In genomic region chr20:44393608-44394519, GRCh38 we compare ENCODE assay signal across 1 cellular context.
TF ChIP-seq lines count a peak whose summit lies in the region.

No MANE protein-coding gene starts in this region.

TF ChIP-seq in HepG2, 621 proteins besides CTCF, POLR2A, EP300 and RAD21 (continued from another document and continues in another):
- TF ChIP-seq ZNF317 (CRISPR knock-in tag; IDR thresholded peaks at IDR 0.05) (peak; percentile 68; the same call in 1 of the 2 replicates), ZBTB7B (CRISPR knock-in tag; IDR thresholded peaks at IDR 0.05) (no peak), ZNF510 (CRISPR knock-in tag; IDR thresholded peaks at IDR 0.05; ENCODE audit: low read depth) (no peak), TIGD3 (CRISPR knock-in tag; IDR thresholded peaks at IDR 0.05; ENCODE audit: borderline replicate concordance) (0 out of 2 replicates have a peak, but pooled peaks have one; percentile 16), MLXIP (CRISPR knock-in tag; IDR thresholded peaks at IDR 0.05; ENCODE audit: borderline replicate concordance) (no peak), TCF7 (IDR thresholded peaks at IDR 0.05; ENCODE audit: low read depth) (no peak), RARG (CRISPR knock-in tag; IDR thresholded peaks at IDR 0.05; ENCODE audit: low read depth) (no peak), ZBTB2 (CRISPR knock-in tag; IDR thresholded peaks at IDR 0.05; ENCODE audit: low read depth) (no peak; the same call in 1 of the 2 replicates), TSC22D2 (CRISPR knock-in tag; IDR thresholded peaks at IDR 0.05; ENCODE audit: borderline replicate concordance) (no peak), EZH2 (conservative IDR thresholded peaks at IDR 0.05; ENCODE audit: low read depth, low read length) (no peak), ZFAT (CRISPR knock-in tag; conservative IDR thresholded peaks at IDR 0.05) (no peak), NFYC (CRISPR knock-in tag; IDR thresholded peaks at IDR 0.05) (no peak), ZNF282 (IDR thresholded peaks at IDR 0.05; ENCODE audit: partially characterized antibody) (no peak), MEIS2 (CRISPR knock-in tag; IDR thresholded peaks at IDR 0.05) (peak; percentile 52; the same call in 1 of the 2 replicates), PHF21A (CRISPR knock-in tag; IDR thresholded peaks at IDR 0.05) (no peak), ZNF674 (CRISPR knock-in tag; IDR thresholded peaks at IDR 0.05; ENCODE audit: low read depth) (peak; percentile 77; the same call in 1 of the 2 replicates), DR1 (CRISPR knock-in tag; IDR thresholded peaks at IDR 0.05) (no peak; the same call in 1 of the 2 replicates), MAZ (IDR thresholded peaks at IDR 0.05; ENCODE audit: borderline replicate concordance, low read depth, low read length) (no peak), MAZ (CRISPR knock-in tag; IDR thresholded peaks at IDR 0.05; ENCODE audit: low read depth) (no peak), ZGPAT (CRISPR knock-in tag; IDR thresholded peaks at IDR 0.05) (no peak), HDAC1 (CRISPR knock-in tag; IDR thresholded peaks at IDR 0.05) (no peak), ZNF577 (CRISPR knock-in tag; IDR thresholded peaks at IDR 0.05; ENCODE audit: borderline replicate concordance, low read depth) (0 out of 2 replicates have a peak, but pooled peaks have one; percentile 55), ZSCAN12 (CRISPR knock-in tag; IDR thresholded peaks at IDR 0.05) (no peak), ZNF772 (CRISPR knock-in tag; IDR thresholded peaks at IDR 0.05) (no peak), ETV5 (CRISPR knock-in tag; IDR thresholded peaks at IDR 0.05; ENCODE audit: borderline replicate concordance) (no peak), SRSF1 (optimal IDR thresholded peaks at IDR 0.05; ENCODE audit: low read depth, low read length) (no peak), ZNF615 (CRISPR knock-in tag; IDR thresholded peaks at IDR 0.05; ENCODE audit: borderline replicate concordance) (no peak), USF2 (IDR thresholded peaks at IDR 0.05; ENCODE audit: low read depth, low read length) (no peak), USF2 (CRISPR knock-in tag; IDR thresholded peaks at IDR 0.05; ENCODE audit: borderline replicate concordance) (no peak), ZNF207 (IDR thresholded peaks at IDR 0.05; ENCODE audit: borderline replicate concordance) (no peak), ZBTB34 (CRISPR knock-in tag; IDR thresholded peaks at IDR 0.05) (no peak), JARID2 (CRISPR knock-in tag; IDR thresholded peaks at IDR 0.05; ENCODE audit: insufficient replicate concordance) (no peak), SNAI1 (CRISPR knock-in tag; IDR thresholded peaks at IDR 0.05; ENCODE audit: borderline replicate concordance) (peak; percentile 81; the same call in 1 of the 2 replicates), ZNF747 (CRISPR knock-in tag; IDR thresholded peaks at IDR 0.05; ENCODE audit: borderline replicate concordance) (no peak), HBP1 (CRISPR knock-in tag; IDR thresholded peaks at IDR 0.05; ENCODE audit: low read depth) (no peak), IRF2 (CRISPR knock-in tag; IDR thresholded peaks at IDR 0.05) (no peak), SNAPC4 (CRISPR knock-in tag; IDR thresholded peaks at IDR 0.05) (0 out of 2 replicates have a peak, but pooled peaks have one; percentile 23)
